Comparison of ENCODE assay signal across 9 cellular contexts in genomic region chr17:81821603-81822311, GRCh38. TPM values are rescaled to one million over a fixed set of nuclear protein-coding genes. Genes with fewer than 3 reads are reported as not detected.
DNase-seq lines count a peak whose midpoint lies in the region; ATAC-seq and TF ChIP-seq lines count a peak whose summit lies in the region.
"Had no signal": no experiment of that assay in that cellular context is flagged by ENCODE, and none has a peak within 500 bp of the region (broad histone marks: within the 10 kb centered on the region; RNA-seq: fewer than 3 reads in every experiment).

No MANE protein-coding gene starts in this region.

- ATAC-seq in body of pancreas (peak; percentile 95), GM21576 (IDR thresholded peaks at IDR 0.05; ENCODE audit: unreplicated experiment) (no peak)

- peak in 2 of 3 donors; percentile 20 to 29 for TF ChIP-seq POLR2A in body of pancreas (IDR thresholded peaks at IDR 0.05)

- peak overlapping the region; percentile 62 for H3K27ac ChIP-seq in A673 (ENCODE audit: low read depth, low read length, poor library complexity, severe bottlenecking)
- H3K27ac ChIP-seq in body of pancreas, result peak overlapping the region; percentile 89 to 94 (median 93)

- BruUV-seq in A673 (replicated peaks; lab: Mats Ljungman, UMichigan), result no TSS peak

- H3K27me3 ChIP-seq in A673 (replicated peaks; ENCODE audit: insufficient read depth, low read depth, low read length, poor library complexity) (no peaks in the 10 kb centered on the region), body of pancreas (no peaks in the 10 kb centered on the region), kidney epithelial cell (ENCODE audit: control insufficient read depth, insufficient read depth, low read length) (peaks cover 9% of the 10 kb centered on the region)

- peaks cover 3% of the 10 kb centered on the region for H3K36me3 ChIP-seq in A673 (ENCODE audit: insufficient read depth, low read length, poor library complexity, severe bottlenecking)
- H3K36me3 ChIP-seq in body of pancreas (replicated peaks in 1 of 2; ENCODE audit: insufficient read depth in 1 of 2, low read depth in 2 of 2), result no peaks in the 10 kb centered on the region
- H3K36me3 ChIP-seq in kidney epithelial cell (ENCODE audit: control insufficient read depth, insufficient read depth, low read length), result peaks cover 1% of the 10 kb centered on the region

- 8 to 24% methylated on average over 6 to 20 of the region's 20 CpGs for WGBS in body of pancreas, 2 donors

- no peak overlapping the region for H3K4me3 ChIP-seq in A673 (ENCODE audit: low read depth, low read length, poor library complexity, severe bottlenecking)
- no peak overlapping the region for H3K4me3 ChIP-seq in body of pancreas
- no peak overlapping the region for H3K4me3 ChIP-seq in kidney epithelial cell (ENCODE audit: low read depth, low read length)

- TF ChIP-seq CTCF in A673 (conservative IDR thresholded peaks at IDR 0.05; ENCODE audit: low read depth, low read length) (peak; percentile 83), GM13977 (IDR thresholded peaks at IDR 0.05; ENCODE audit: extremely low read depth, insufficient read depth, missing control alignments) (peak; percentile 4), body of pancreas (IDR thresholded peaks at IDR 0.05) (peak; percentile 74 to 98 (median 96)), kidney epithelial cell (IDR thresholded peaks at IDR 0.05; ENCODE audit: insufficient read depth, low read length, poor library complexity, severe bottlenecking) (peak; percentile 60)

- CTCF ChIA-PET in A673 (lab: Charles Lee), result no interaction called here

- in situ Hi-C loops in GM13977 (cut with MboI; ENCODE audit: low pct_unique_long_range_greater_than_20kb, low sequenced_read_pairs, unreplicated experiment), result no loop called here

- peak; percentile 92 for DNase-seq in A673 (ENCODE audit: low spot score)
- no peak for DNase-seq in GM13977 (ENCODE audit: low spot score)
- peak; percentile 89 for DNase-seq in NCI-H82 (lab: John Stamatoyannopoulos, UW)
- DNase-seq in body of pancreas, result peak; percentile 96 to 97 (median 96)
- no peak for DNase-seq in kidney epithelial cell (ENCODE audit: low read depth)
- DNase-seq in superior temporal gyrus (ENCODE audit: extremely low spot score), result peak; percentile 12
- no peak for DNase-seq in GM19240 (ENCODE audit: insufficient read length, low spot score)

- H3K9me3 ChIP-seq in A673 (ENCODE audit: low read depth, low read length, poor library complexity, severe bottlenecking) (no peaks in the 10 kb centered on the region), body of pancreas (no peaks in the 10 kb centered on the region)

- intact Hi-C loops in A673 (cut with micrococcal nuclease; ENCODE audit: unreplicated experiment), result no loop called here
- intact Hi-C loops in body of pancreas (cut with DNase I), result no loop called here

- H3K4me1 ChIP-seq in A673 (ENCODE audit: insufficient read depth, low read length, poor library complexity, severe bottlenecking) (peaks cover 11% of the 10 kb centered on the region), body of pancreas (peaks cover 26% of the 10 kb centered on the region)

- POLR2A ChIA-PET in A673 (lab: Charles Lee; ENCODE audit: low non-redundant PET), result interaction anchor here (0.6 to 0.7 kb wide), 2 partner anchors 15 to 54 kb away, joined by 3 read pairs; no protein-coding TSS in a partner anchor

RNA-seq across cellular contexts. Expression of gene MCRIP1, which starts 11.3 kb away (rescaled TPM):
- 126 and 130 TPM in 2 replicates for total RNA-seq in A673 (2021)
- total RNA-seq in body of pancreas, result 10 to 100 TPM; 46.1 to 65.6 TPM
- 131 and 137 TPM in 2 replicates for total RNA-seq in kidney epithelial cell

RNA-seq across cellular contexts. Expression of gene PPP1R27, which starts 13.1 kb away (rescaled TPM):
- total RNA-seq in A673 (2021), result not detected in 2 replicates
- not detected for total RNA-seq in body of pancreas
- total RNA-seq in kidney epithelial cell, result 0.38 TPM in 1 of 2 replicates, not detected in the other
- total RNA-seq: subcutaneous adipose tissue had no signal

RNA-seq across cellular contexts. Expression of gene GCGR, which starts 17.8 kb away (rescaled TPM):
- total RNA-seq in A673 (2021), result not detected in 2 replicates
- 1 to 10 TPM in 1 of 2 donors, under 1 TPM in 1; 0.52 to 5.3 TPM for total RNA-seq in body of pancreas
- not detected in 2 replicates for total RNA-seq in kidney epithelial cell

RNA-seq across cellular contexts. Expression of gene P4HB, which starts 38.6 kb away (rescaled TPM):
- 491 and 503 TPM in 2 replicates for total RNA-seq in A673 (2021)
- 1,000 to 10,000 TPM; 1,462 to 4,394 TPM for total RNA-seq in body of pancreas
- total RNA-seq in kidney epithelial cell, result 870 and 1,165 TPM in 2 replicates

RNA-seq across cellular contexts. Expression of gene ARHGDIA, which starts 49.4 kb away (rescaled TPM):
- 568 and 667 TPM in 2 replicates for total RNA-seq in A673 (2021)
- total RNA-seq in body of pancreas, result 100 to 1,000 TPM; 109 to 141 TPM
- 243 and 355 TPM in 2 replicates for total RNA-seq in kidney epithelial cell

Comparison
In these comparisons a context has a peak if more than half of its experiments do, and no peak if none do; other contexts are left out.
1. DNase-seq: peak in A673 (single experiment), NCI-H82 (single experiment), body of pancreas (4 of 4) and superior temporal gyrus (single experiment); none in GM13977 (single experiment), kidney epithelial cell (single experiment) and GM19240 (single experiment).
2. CTCF ChIP-seq: peak in every context shown above with its lines; median percentile 96 in body of pancreas; 83 in A673; 60 in kidney epithelial cell; 4 in GM13977.